In the genomic region with DNA sequence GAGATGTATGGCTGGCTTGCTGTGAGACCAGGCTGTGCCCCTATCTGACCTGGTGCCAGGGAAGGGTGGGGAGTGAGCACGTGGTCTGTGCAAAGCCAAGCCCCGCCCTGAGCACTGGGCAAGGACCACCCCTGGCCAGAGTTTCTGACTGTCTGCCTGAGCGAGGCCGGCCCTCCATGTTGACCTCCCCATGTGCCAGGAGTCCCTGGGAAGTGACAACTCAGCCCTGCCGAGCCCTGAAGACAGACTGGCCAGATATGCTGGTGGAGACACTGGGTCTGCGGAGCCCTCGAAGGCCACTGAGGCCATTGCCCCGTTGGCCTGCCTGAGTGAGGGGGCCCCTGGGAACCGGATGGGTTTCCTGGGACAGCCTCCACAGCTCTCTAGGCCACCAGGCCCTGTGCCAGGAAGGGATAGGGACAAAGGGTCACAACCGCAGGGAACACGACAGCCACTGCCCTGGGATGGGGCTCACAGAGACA, we compare ENCODE assay signal across 13 cellular contexts. TPM values are rescaled to one million over a fixed set of nuclear protein-coding genes. Genes with fewer than 3 reads are reported as not detected.
DNase-seq lines count a peak whose midpoint lies in the region; ATAC-seq and TF ChIP-seq lines count a peak whose summit lies in the region.
"Had no signal": no experiment of that assay in that cellular context is flagged by ENCODE, and none has a peak within 500 bp of the region (broad histone marks: within the 10 kb centered on the region; RNA-seq: fewer than 3 reads in every experiment).

No MANE protein-coding gene starts in this region.

- peak overlapping the region; percentile 90 for H2AFZ ChIP-seq in IMR-90 (replicated peaks; ENCODE audit: low read length, poor library complexity)

- peak overlapping the region; percentile 73; the same call in 1 of the 2 replicates for H3K23ac ChIP-seq in IMR-90 (ENCODE audit: low read depth, low read length)

- peak overlapping the region; percentile 93 for H2BK20ac ChIP-seq in IMR-90 (ENCODE audit: low read depth, low read length)

- peak overlapping the region; percentile 87 for H3K27ac ChIP-seq in IMR-90 (ENCODE audit: insufficient read depth, low read length)
- H3K27ac ChIP-seq in heart left ventricle = peak overlapping the region in 11 of 12 donors; percentile 23 to 87 (median 58)
- H3K27ac ChIP-seq in psoas muscle = peak overlapping the region; percentile 23

- no peak overlapping the region for H3K4me2 ChIP-seq in IMR-90 (ENCODE audit: low read depth, low read length)

- H3K36me3 ChIP-seq in IMR-90 (ENCODE audit: control insufficient read depth, insufficient read depth, low read length) (no peaks in the 10 kb centered on the region), heart left ventricle (no peaks in the 10 kb centered on the region), psoas muscle (ENCODE audit: insufficient read depth in 1 of 2, low read depth in 1 of 2) (no peaks in the 10 kb centered on the region)
- H3K36me3 ChIP-seq: SJCRH30 had no signal

- H3K27me3 ChIP-seq in IMR-90 (ENCODE audit: control insufficient read depth, insufficient read depth, low read length) = no peaks in the 10 kb centered on the region
- H3K27me3 ChIP-seq in heart left ventricle = no peaks in the 10 kb centered on the region
- H3K27me3 ChIP-seq in psoas muscle (ENCODE audit: insufficient read depth in 3 of 3, low read length in 2 of 3) = no peaks in the 10 kb centered on the region
- H3K27me3 ChIP-seq: SJCRH30, testis had no signal

- no peaks in the 10 kb centered on the region for H4K20me1 ChIP-seq in IMR-90 (ENCODE audit: insufficient read depth, low read length)

- H3K4me1 Mint-ChIP-seq in activated naive CD4-positive, alpha-beta T cell treated with anti-CD3 and anti-CD28 coated beads for 36 hours (ENCODE audit: low read depth) = no peaks in the 10 kb centered on the region
- H3K4me1 Mint-ChIP-seq: IgD-negative memory B cell had no signal

- no peaks in the 10 kb centered on the region for H3K9me3 Mint-ChIP-seq in activated naive CD4-positive, alpha-beta T cell treated with anti-CD3 and anti-CD28 coated beads for 36 hours
- H3K9me3 Mint-ChIP-seq: activated CD4-positive, alpha-beta memory T cell treated with anti-CD3 and anti-CD28 coated beads for 36 hours; IgD-negative memory B cell had no signal

- no TSS peak for BruUV-seq in IMR-90 (replicated peaks; lab: Mats Ljungman, UMichigan)

- H3K27ac Mint-ChIP-seq in activated naive CD4-positive, alpha-beta T cell treated with anti-CD3 and anti-CD28 coated beads for 36 hours = no peak overlapping the region
- H3K27ac Mint-ChIP-seq: activated CD4-positive, alpha-beta memory T cell treated with anti-CD3 and anti-CD28 coated beads for 36 hours; IgD-negative memory B cell had no signal

- 29% methylated on average over 2 of the region's 11 CpGs; no CpG with 5 or more reads in 1 of the 2 experiments for WGBS in IMR-90 (ENCODE audit: extremely low coverage in 2 of 2, insufficient read length in 1 of 2), 2 experiments
- WGBS in heart left ventricle, 4 donors = 55 to 76% (median 68%) methylated on average over 7 to 11 of the region's 11 CpGs
- 60 to 65% (median 61%) methylated on average over 6 to 11 of the region's 11 CpGs for WGBS in psoas muscle, 3 donors

- DNase-seq in IMR-90 (no peak), heart left ventricle (peak in 1 of 5 donors; percentile 66), psoas muscle (no peak), SK-N-DZ (ENCODE audit: low spot score) (no peak), SW 1271 (lab: John Stamatoyannopoulos, UW) (no peak)
- no peak for DNase-seq in activated naive CD4-positive, alpha-beta T cell treated with anti-CD3 and anti-CD28 coated beads for 36 hours
- DNase-seq: activated CD4-positive, alpha-beta memory T cell treated with anti-CD3 and anti-CD28 coated beads for 36 hours; amygdala; NCI-H1092 treated with DMSO at 0.1 percent for 48 hours; posterior cingulate gyrus had no signal

- H3K56ac ChIP-seq in IMR-90 (ENCODE audit: extremely low read depth, insufficient read depth, low read length) = no peak overlapping the region

- POLR2A ChIA-PET in IMR-90 (lab: Charles Lee; ENCODE audit: unreplicated experiment) = no interaction called here

- H3K79me1 ChIP-seq in IMR-90 (ENCODE audit: low read depth in 1 of 2, low read length in 2 of 2) = peaks cover 0 to 3% of the 10 kb centered on the region in 2 experiments; a peak in 1 of 4 replicates

- H2AK5ac ChIP-seq in IMR-90 (ENCODE audit: low read depth, low read length) = peak overlapping the region; percentile 98

- TF ChIP-seq CTCF in IMR-90 (conservative IDR thresholded peaks at IDR 0.05; ENCODE audit: low read depth, low read length) (no peak), heart left ventricle (IDR thresholded peaks at IDR 0.05) (no peak), psoas muscle (IDR thresholded peaks at IDR 0.05) (no peak)

- peak overlapping the region; percentile 96 to 98 for H4K8ac ChIP-seq in IMR-90 (ENCODE audit: low read depth in 2 of 2, low read length in 2 of 2)

- TF ChIP-seq POLR2A in IMR-90 (IDR thresholded peaks at IDR 0.05; ENCODE audit: low read depth, low read length) = no peak
- TF ChIP-seq POLR2A in heart left ventricle (IDR thresholded peaks at IDR 0.05) = no peak

- H3K4ac ChIP-seq in IMR-90 (ENCODE audit: low read depth, low read length) = peak overlapping the region; percentile 98

- H2BK120ac ChIP-seq in IMR-90 (ENCODE audit: low read depth, low read length) = peak overlapping the region; percentile 97

- H3K14ac ChIP-seq in IMR-90 (replicated peaks; ENCODE audit: low read depth, low read length) = peak overlapping the region; percentile 92

- H2BK15ac ChIP-seq in IMR-90 (ENCODE audit: low read depth, low read length) = peak overlapping the region; percentile 97; the same call in 2 of the 3 replicates

- dilution Hi-C loops in IMR-90 (cut with HindIII; ENCODE audit: low sequenced_read_pairs, unreplicated experiment) = no loop called here

- H3K9me3 ChIP-seq in IMR-90 (ENCODE audit: control insufficient read depth, insufficient read depth, low read length) (no peaks in the 10 kb centered on the region), heart left ventricle (no peaks in the 10 kb centered on the region), psoas muscle (no peaks in the 10 kb centered on the region)
- H3K9me3 ChIP-seq: SJCRH30, testis had no signal

- H4K91ac ChIP-seq in IMR-90 (ENCODE audit: insufficient read depth, low read depth, low read length) = peak overlapping the region; percentile 94

- no peak for ATAC-seq in IMR-90 (ENCODE audit: low read depth)
- peak in 3 of 4 donors; percentile 10 to 18 (median 17) for ATAC-seq in heart left ventricle
- ATAC-seq in psoas muscle = peak in 1 of 4 donors; percentile 21

- peaks cover 9% of the 10 kb centered on the region for H3K9me1 ChIP-seq in IMR-90 (ENCODE audit: insufficient read depth, low read length)

- in situ Hi-C loops in IMR-90 (cut with MboI; ENCODE audit: low sequenced_read_pairs) = no loop called here

- no peak overlapping the region for H3K4me3 Mint-ChIP-seq in activated naive CD4-positive, alpha-beta T cell treated with anti-CD3 and anti-CD28 coated beads for 36 hours
- H3K4me3 Mint-ChIP-seq: activated CD4-positive, alpha-beta memory T cell treated with anti-CD3 and anti-CD28 coated beads for 36 hours; IgD-negative memory B cell had no signal

- peak overlapping the region; percentile 79 for H3K18ac ChIP-seq in IMR-90 (ENCODE audit: low read depth, low read length)

- peak overlapping the region; percentile 83 for H2AK9ac ChIP-seq in IMR-90 (replicated peaks; ENCODE audit: low read depth, low read length, poor library complexity)

- CTCF ChIA-PET in IMR-90 (lab: Yijun Ruan, JAX) = interaction anchor here (0.6 kb wide), 1 partner anchor 111 kb away, joined by 9 read pairs; no protein-coding TSS in a partner anchor
- CTCF ChIA-PET in activated naive CD4-positive, alpha-beta T cell treated with anti-CD3 and anti-CD28 coated beads for 36 hours (lab: Charles Lee) = interaction anchor here (1.7 kb wide), 1 partner anchor 20 kb away, joined by 4 read pairs; no protein-coding TSS in a partner anchor

- TF ChIP-seq RAD21 in IMR-90 (IDR thresholded peaks at IDR 0.05; ENCODE audit: low read length) = no peak

- H3K9ac ChIP-seq in IMR-90 (ENCODE audit: low read depth, low read length) = peak overlapping the region; percentile 59; the same call in 1 of the 2 replicates

- intact Hi-C loops in IMR-90 (cut with micrococcal nuclease) = no loop called here
- intact Hi-C loops in heart left ventricle (cut with DNase I) = no loop called here
- intact Hi-C loops in psoas muscle (cut with DNase I) = no loop called here
- intact Hi-C loops in activated naive CD4-positive, alpha-beta T cell treated with anti-CD3 and anti-CD28 coated beads for 36 hours (cut with micrococcal nuclease) = no loop called here

- peak overlapping the region; percentile 92 for H4K5ac ChIP-seq in IMR-90 (ENCODE audit: low read depth, low read length)

- H3K36me3 Mint-ChIP-seq in activated naive CD4-positive, alpha-beta T cell treated with anti-CD3 and anti-CD28 coated beads for 36 hours (ENCODE audit: low read depth) = no peaks in the 10 kb centered on the region
- H3K36me3 Mint-ChIP-seq: activated CD4-positive, alpha-beta memory T cell treated with anti-CD3 and anti-CD28 coated beads for 36 hours; IgD-negative memory B cell had no signal

- no peaks in the 10 kb centered on the region for H3K27me3 Mint-ChIP-seq in activated naive CD4-positive, alpha-beta T cell treated with anti-CD3 and anti-CD28 coated beads for 36 hours (ENCODE audit: low read depth)
- H3K27me3 Mint-ChIP-seq: activated CD4-positive, alpha-beta memory T cell treated with anti-CD3 and anti-CD28 coated beads for 36 hours had no signal

- H3K4me1 ChIP-seq in IMR-90 (ENCODE audit: control insufficient read depth, insufficient read depth, low read length) = peaks cover 26% of the 10 kb centered on the region
- peaks cover 0 to 25% (median 11%) of the 10 kb centered on the region in 12 donors for H3K4me1 ChIP-seq in heart left ventricle
- H3K4me1 ChIP-seq in psoas muscle = no peaks in the 10 kb centered on the region

- peak overlapping the region; percentile 76 for H2BK5ac ChIP-seq in IMR-90 (ENCODE audit: low read depth, low read length, poor library complexity, severe bottlenecking)

- H3K4me3 ChIP-seq in IMR-90 (ENCODE audit: insufficient read depth, low read depth, low read length) (no peak overlapping the region), heart left ventricle (no peak overlapping the region), psoas muscle (no peak overlapping the region)
- H3K4me3 ChIP-seq: SJCRH30, testis had no signal

RNA-seq across cellular contexts. Expression of a gene that starts 7.1 kb away (rescaled TPM):
- total RNA-seq in IMR-90 (2012; rRNA removed) (10.0 and 11.3 TPM in 2 replicates), heart left ventricle (100 to 1,000 TPM in 2 of 9 donors, 10 to 100 TPM in 7; 55.7 to 264 (median 76.9) TPM), psoas muscle (10 to 100 TPM; 12.6 to 62.4 (median 23.6) TPM)
- polyA plus RNA-seq in IMR-90 (2012; rRNA removed) (269 and 298 TPM in 2 replicates), heart left ventricle (10 to 100 TPM; 57.9 to 86.3 TPM), psoas muscle (1 to 10 TPM; 6.7 to 9.9 (median 8.4) TPM)
- polyA plus RNA-seq in IMR-90 (2012; cell fraction: cytosol; rRNA removed) = 360 and 422 TPM in 2 replicates
- polyA plus RNA-seq in IMR-90 (2012; cell fraction: nucleus; rRNA removed; ENCODE audit: low replicate concordance) = 90.5 and 138 TPM in 2 replicates
- polyA plus RNA-seq in SK-N-DZ (2014; cell fraction: cytosol; rRNA removed) = 0.13 TPM in 2 replicates
- polyA plus RNA-seq in SK-N-DZ (2014; cell fraction: nucleus; rRNA removed) = 0.72 TPM in 1 of 2 replicates, not detected in the other
- not detected for total RNA-seq in activated naive CD4-positive, alpha-beta T cell treated with anti-CD3 and anti-CD28 coated beads for 36 hours
- total RNA-seq: activated CD4-positive, alpha-beta memory T cell treated with anti-CD3 and anti-CD28 coated beads for 36 hours had no signal
- polyA plus RNA-seq: IgD-negative memory B cell had no signal

RNA-seq across cellular contexts. Expression of a gene that starts 17.3 kb away (rescaled TPM):
- total RNA-seq in IMR-90 (2012; rRNA removed) = 10.8 TPM in 2 replicates
- 25.9 and 27.7 TPM in 2 replicates for polyA plus RNA-seq in IMR-90 (2012; rRNA removed)
- polyA plus RNA-seq in IMR-90 (2012; cell fraction: cytosol; rRNA removed) = 22.1 and 24.3 TPM in 2 replicates
- 188 and 200 TPM in 2 replicates for polyA plus RNA-seq in IMR-90 (2012; cell fraction: nucleus; rRNA removed; ENCODE audit: low replicate concordance)
- total RNA-seq in heart left ventricle = 10 to 100 TPM; 15.3 to 28.2 (median 19.5) TPM
- 10 to 100 TPM; 23.9 to 25.8 TPM for polyA plus RNA-seq in heart left ventricle
- total RNA-seq in psoas muscle = 10 to 100 TPM; 10.7 to 17.3 (median 12.7) TPM
- polyA plus RNA-seq in psoas muscle = 10 to 100 TPM in 2 of 3 donors, 1 to 10 TPM in 1; 8.3 to 18.5 (median 15.0) TPM
- polyA plus RNA-seq in SK-N-DZ (2014; cell fraction: cytosol; rRNA removed) = 59.1 and 84.3 TPM in 2 replicates
- 76.1 and 108 TPM in 2 replicates for polyA plus RNA-seq in SK-N-DZ (2014; cell fraction: nucleus; rRNA removed)
- total RNA-seq in activated naive CD4-positive, alpha-beta T cell treated with anti-CD3 and anti-CD28 coated beads for 36 hours = 10 to 100 TPM; 63.5 to 68.5 TPM

RNA-seq across cellular contexts. Expression of a gene that starts 29.8 kb away (rescaled TPM):
- total RNA-seq in IMR-90 (2012; rRNA removed) (under 0.01 TPM in 1 of 2 replicates, not detected in the other), heart left ventricle (under 1 TPM in 1 of 9 donors, not detected in 8; 0.12 TPM), psoas muscle (under 1 TPM in 1 of 4 donors, not detected in 3; 0.04 TPM)
- polyA plus RNA-seq in IMR-90 (2012; rRNA removed) (0.03 and 0.06 TPM in 2 replicates), heart left ventricle (not detected), psoas muscle (under 1 TPM in 2 of 3 donors, not detected in 1; 0.01 TPM)
- 0.03 TPM in 1 of 2 replicates, not detected in the other for polyA plus RNA-seq in IMR-90 (2012; cell fraction: cytosol; rRNA removed)
- 0.26 and 0.38 TPM in 2 replicates for polyA plus RNA-seq in IMR-90 (2012; cell fraction: nucleus; rRNA removed; ENCODE audit: low replicate concordance)
- 0.95 and 1.1 TPM in 2 replicates for polyA plus RNA-seq in SK-N-DZ (2014; cell fraction: cytosol; rRNA removed)
- polyA plus RNA-seq in SK-N-DZ (2014; cell fraction: nucleus; rRNA removed) = 1.5 and 6.9 TPM in 2 replicates
- not detected for total RNA-seq in activated naive CD4-positive, alpha-beta T cell treated with anti-CD3 and anti-CD28 coated beads for 36 hours
- total RNA-seq: activated CD4-positive, alpha-beta memory T cell treated with anti-CD3 and anti-CD28 coated beads for 36 hours had no signal
- polyA plus RNA-seq: IgD-negative memory B cell had no signal

RNA-seq across cellular contexts. Expression of a gene that starts 41.8 kb away (rescaled TPM):
- total RNA-seq in IMR-90 (2012; rRNA removed) = 0.36 and 0.56 TPM in 2 replicates
- 0.84 and 1.1 TPM in 2 replicates for polyA plus RNA-seq in IMR-90 (2012; rRNA removed)
- polyA plus RNA-seq in IMR-90 (2012; cell fraction: cytosol; rRNA removed) = 0.30 and 0.63 TPM in 2 replicates
- 8.3 and 18.4 TPM in 2 replicates for polyA plus RNA-seq in IMR-90 (2012; cell fraction: nucleus; rRNA removed; ENCODE audit: low replicate concordance)
- total RNA-seq in heart left ventricle = under 1 TPM in 6 of 9 donors, not detected in 3; 0.22 to 0.48 (median 0.29) TPM
- under 1 TPM; 0.23 to 0.32 TPM for polyA plus RNA-seq in heart left ventricle
- total RNA-seq in psoas muscle = under 1 TPM in 3 of 4 donors, not detected in 1; 0.25 to 0.56 (median 0.42) TPM
- under 1 TPM in 2 of 3 donors, not detected in 1; 0.10 to 0.27 TPM for polyA plus RNA-seq in psoas muscle
- not detected in 2 replicates for polyA plus RNA-seq in SK-N-DZ (2014; cell fraction: cytosol; rRNA removed)
- polyA plus RNA-seq in SK-N-DZ (2014; cell fraction: nucleus; rRNA removed) = 1.7 and 5.4 TPM in 2 replicates
- total RNA-seq in activated naive CD4-positive, alpha-beta T cell treated with anti-CD3 and anti-CD28 coated beads for 36 hours = 1 to 10 TPM; 1.0 to 1.2 TPM

Comparison
In these comparisons a context has a peak if more than half of its experiments do, and no peak if none do; other contexts are left out.
1. H3K27ac ChIP-seq: peak in every context shown above with its lines; median percentile 87 in IMR-90; 58 in heart left ventricle; 23 in psoas muscle.
2. RNA of a gene that starts 7.1 kb away (total RNA-seq): 55.7 to 264 TPM in heart left ventricle, 12.6 to 62.4 TPM in psoas muscle and 10.0 to 11.3 TPM in IMR-90; not detected in activated naive CD4-positive, alpha-beta T cell treated with anti-CD3 and anti-CD28 coated beads for 36 hours; every median in the first group is over 10 times any median in the second.